ENCODE assay signal across 7 cellular contexts in the genomic region with DNA sequence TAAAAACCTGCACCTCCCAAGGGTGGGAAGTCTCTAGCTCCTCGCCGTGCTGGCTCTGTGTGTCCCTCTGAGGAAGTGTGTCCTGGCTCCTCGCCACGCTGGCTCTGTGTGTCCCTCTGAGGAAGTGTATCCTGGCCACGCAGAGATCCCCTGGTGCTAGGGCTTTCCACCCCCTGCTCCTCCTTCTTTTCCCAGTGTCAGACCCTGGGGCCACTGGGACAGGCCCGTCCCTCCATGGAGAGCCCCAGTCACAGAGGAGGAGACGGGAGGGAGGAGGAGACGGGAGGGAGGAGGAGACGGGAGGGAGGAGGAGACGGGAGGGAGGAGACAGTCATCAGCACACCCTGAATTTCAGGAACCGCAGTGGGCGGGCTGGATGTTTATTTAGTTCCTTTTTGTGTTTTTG. TPM values are rescaled to one million over a fixed set of nuclear protein-coding genes. Genes with fewer than 3 reads are reported as not detected.
A peak's percentile ranks its signal among the peaks of the same experiment; 100 is the strongest.
DNase-seq lines count a peak whose midpoint lies in the region; ATAC-seq and TF ChIP-seq lines count a peak whose summit lies in the region.

No MANE protein-coding gene starts in this region.

- H3K4me3 ChIP-seq in spleen = peak overlapping the region in 5 of 8 donors; percentile 0 to 47 (median 24)

- H3K4me1 ChIP-seq in spleen = peaks cover 17 to 73% (median 56%) of the 10 kb centered on the region in 6 donors

- H3K27me3 ChIP-seq in spleen (replicated peaks in 1 of 7) = no peaks in the 10 kb centered on the region

- intact Hi-C loops in spleen (cut with DNase I; ENCODE audit: low total_unique reads) = no loop called here

- WGBS in spleen, 5 donors = 7 to 17% (median 12%) methylated on average over 10 to 12 of the region's 12 CpGs

- DNase-seq in amniotic stem cell (lab: John Stamatoyannopoulos, UW) (peak; percentile 6), inferior parietal cortex (ENCODE audit: extremely low spot score) (peak; percentile 45), spleen (peak; percentile 91), NCI-H524 (lab: John Stamatoyannopoulos, UW) (no peak), HT-29 (ENCODE audit: low spot score) (no peak)

- H3K9me3 ChIP-seq in spleen = no peaks in the 10 kb centered on the region

- TF ChIP-seq CTCF in spleen (IDR thresholded peaks at IDR 0.05 in 8 of 11, conservative IDR thresholded peaks at IDR 0.05 in 3 of 11) = no peak

- TF ChIP-seq POLR2A in spleen (IDR thresholded peaks at IDR 0.05) = no peak

- ATAC-seq in GM19324 (IDR thresholded peaks at IDR 0.05; ENCODE audit: low FRiP score, unreplicated experiment) = peak; percentile 14
- peak; percentile 41 for ATAC-seq in HG03354 (IDR thresholded peaks at IDR 0.05; ENCODE audit: poor library complexity, severe bottlenecking, unreplicated experiment)

- peak overlapping the region; percentile 10 to 88 (median 77) for H3K27ac ChIP-seq in spleen

- H3K36me3 ChIP-seq in spleen = no peaks in the 10 kb centered on the region

RNA-seq across cellular contexts. Expression of a gene that starts 53.8 kb away (rescaled TPM):
- under 1 TPM in 2 of 7 donors, not detected in 5; 0.32 to 0.47 TPM for total RNA-seq in spleen
- polyA plus RNA-seq in spleen = under 1 TPM; 0.11 to 0.35 (median 0.22) TPM
- 0.13 TPM in 1 of 2 replicates, not detected in the other for total RNA-seq in HT-29 (2014; rRNA removed; shearing (Covaris generic))

Comparison
In these comparisons a context has a peak if more than half of its experiments do, and no peak if none do; other contexts are left out.
1. DNase-seq: peak in amniotic stem cell (single experiment), inferior parietal cortex (single experiment) and spleen (single experiment); none in NCI-H524 (0 of 2) and HT-29 (single experiment).